ENCODE assay signal across 24 cellular contexts in genomic region chr15:77039817-77040216, GRCh38. TPM values are rescaled to one million over a fixed set of nuclear protein-coding genes. Genes with fewer than 3 reads are reported as not detected.
DNase-seq lines count a peak whose midpoint lies in the region; ATAC-seq and TF ChIP-seq lines count a peak whose summit lies in the region.
"Had no signal": no experiment of that assay in that cellular context is flagged by ENCODE, and none has a peak within 500 bp of the region (broad histone marks: within the 10 kb centered on the region; RNA-seq: fewer than 3 reads in every experiment).

No MANE protein-coding gene starts in this region.

- peaks cover 9% of the 10 kb centered on the region for H3K9me3 Mint-ChIP-seq in T-helper 1 cell treated with Interleukin-12 subunit alpha and Interleukin-12 subunit beta and Interleukin-4 antibody, amounts not matched to agents 30 μg/mL and 1 μg/mL, for 36 hours
- peaks cover 8% of the 10 kb centered on the region for H3K9me3 Mint-ChIP-seq in activated T-cell treated with anti-CD3 and anti-CD28 coated beads, Interleukin-2, amount 50 U/mL, for 24 hours
- no peaks in the 10 kb centered on the region for H3K9me3 Mint-ChIP-seq in natural killer cell
- H3K9me3 Mint-ChIP-seq in natural killer cell treated with Interleukin-12 subunit alpha and Interleukin-12 subunit beta and Interleukin-15 and Interleukin-18, amount 100 ng/mL, for 72 hours: no peaks in the 10 kb centered on the region

- intact Hi-C loops in natural killer cell (cut with micrococcal nuclease): loop anchor here (2.0 kb wide), 1 partner anchor 31 kb away; the partner anchor contains the start of gene TSPAN3

- in situ Hi-C loops in brain microvascular endothelial cell (cut with HindIII; ENCODE audit: low pct_ligation_motif_present, low sequenced_read_pairs): no loop called here

- TF ChIP-seq EP300 in tibial nerve (IDR thresholded peaks at IDR 0.05): no peak

- peaks cover 17% of the 10 kb centered on the region for H3K4me1 Mint-ChIP-seq in T-helper 1 cell treated with Interleukin-12 subunit alpha and Interleukin-12 subunit beta and Interleukin-4 antibody, amounts not matched to agents 30 μg/mL and 1 μg/mL, for 36 hours (ENCODE audit: low read depth)
- H3K4me1 Mint-ChIP-seq in activated T-cell treated with anti-CD3 and anti-CD28 coated beads, Interleukin-2, amount 50 U/mL, for 24 hours (ENCODE audit: low read depth): peaks cover 11% of the 10 kb centered on the region
- H3K4me1 Mint-ChIP-seq in natural killer cell: peaks cover 26 to 57% of the 10 kb centered on the region in 2 donors
- H3K4me1 Mint-ChIP-seq in natural killer cell treated with Interleukin-12 subunit alpha and Interleukin-12 subunit beta and Interleukin-15 and Interleukin-18, amount 100 ng/mL, for 72 hours (ENCODE audit: low read depth in 2 of 2): peaks cover 16 to 38% of the 10 kb centered on the region in 2 donors

- DNase-seq in T-helper 1 cell: no peak
- DNase-seq in activated T-cell treated with anti-CD3 and anti-CD28 coated beads, Interleukin-2, amount 50 U/mL, for 24 hours: peak; percentile 32
- DNase-seq in activated T-cell treated with anti-CD3 and anti-CD28 coated beads for 4 hours: no peak
- DNase-seq in natural killer cell: no peak
- no peak for DNase-seq in natural killer cell treated with Interleukin-12 subunit alpha and Interleukin-12 subunit beta and Interleukin-15 and Interleukin-18, amount 100 ng/mL, for 72 hours (ENCODE audit: low spot score)
- DNase-seq in brain microvascular endothelial cell: no peak
- DNase-seq in tibial nerve (ENCODE audit: low spot score in 2 of 2): no peak
- DNase-seq: ACHN, C1 segment of cervical spinal cord, EL, GF-D8, GOT3, HCEC 1CT, KG1, NCI-H1092, NCI-H1436, NCI-H187 treated with DMSO at 0.1 percent for 48 hours, NCI-H2107, NCI-H446 treated with DMSO at 0.1 percent for 48 hours, NCI-H526 treated with DMSO at 0.1 percent for 48 hours, OCI-M1 had no signal

- H3K27ac Mint-ChIP-seq in T-helper 1 cell treated with Interleukin-12 subunit alpha and Interleukin-12 subunit beta and Interleukin-4 antibody, amounts not matched to agents 30 μg/mL and 1 μg/mL, for 36 hours: peak overlapping the region; percentile 20
- peak overlapping the region; percentile 71 for H3K27ac Mint-ChIP-seq in activated T-cell treated with anti-CD3 and anti-CD28 coated beads, Interleukin-2, amount 50 U/mL, for 24 hours
- H3K27ac Mint-ChIP-seq in natural killer cell: peak overlapping the region; percentile 86 to 97
- H3K27ac Mint-ChIP-seq in natural killer cell treated with Interleukin-12 subunit alpha and Interleukin-12 subunit beta and Interleukin-15 and Interleukin-18, amount 100 ng/mL, for 72 hours: peak overlapping the region in 1 of 2 donors; percentile 77

- H3K36me3 ChIP-seq in brain microvascular endothelial cell (replicated peaks) (peaks cover 8% of the 10 kb centered on the region), tibial nerve (peaks cover 0 to 46% (median 0%) of the 10 kb centered on the region in 3 donors)

- TF ChIP-seq CTCF in natural killer cell (IDR thresholded peaks at IDR 0.05) (no peak), brain microvascular endothelial cell (IDR thresholded peaks at IDR 0.05; ENCODE audit: low read depth, low read length, missing control alignments) (no peak), tibial nerve (IDR thresholded peaks at IDR 0.05) (no peak)

- ATAC-seq in natural killer cell: no peak
- no peak for ATAC-seq in natural killer cell treated with Interleukin-12 subunit alpha and Interleukin-12 subunit beta and Interleukin-15 and Interleukin-18, amount 100 ng/mL, for 72 hours
- ATAC-seq: Right ventricle myocardium inferior had no signal

- H3K27me3 ChIP-seq in brain microvascular endothelial cell (replicated peaks) (no peaks in the 10 kb centered on the region), tibial nerve (no peaks in the 10 kb centered on the region)

- H3K4me3 ChIP-seq in brain microvascular endothelial cell (ENCODE audit: low read depth, low read length) (no peak overlapping the region), tibial nerve (no peak overlapping the region)

- H3K4me1 ChIP-seq in tibial nerve: peaks cover 0 to 31% (median 4%) of the 10 kb centered on the region in 4 donors

- no peaks in the 10 kb centered on the region for H3K27me3 Mint-ChIP-seq in T-helper 1 cell treated with Interleukin-12 subunit alpha and Interleukin-12 subunit beta and Interleukin-4 antibody, amounts not matched to agents 30 μg/mL and 1 μg/mL, for 36 hours (ENCODE audit: low read depth)
- H3K27me3 Mint-ChIP-seq in activated T-cell treated with anti-CD3 and anti-CD28 coated beads, Interleukin-2, amount 50 U/mL, for 24 hours: no peaks in the 10 kb centered on the region
- no peaks in the 10 kb centered on the region for H3K27me3 Mint-ChIP-seq in natural killer cell (ENCODE audit: low read depth in 2 of 2)
- H3K27me3 Mint-ChIP-seq in natural killer cell treated with Interleukin-12 subunit alpha and Interleukin-12 subunit beta and Interleukin-15 and Interleukin-18, amount 100 ng/mL, for 72 hours: no peaks in the 10 kb centered on the region

- H3K4me3 Mint-ChIP-seq in T-helper 1 cell treated with Interleukin-12 subunit alpha and Interleukin-12 subunit beta and Interleukin-4 antibody, amounts not matched to agents 30 μg/mL and 1 μg/mL, for 36 hours: no peak overlapping the region
- H3K4me3 Mint-ChIP-seq in activated T-cell treated with anti-CD3 and anti-CD28 coated beads, Interleukin-2, amount 50 U/mL, for 24 hours: no peak overlapping the region
- no peak overlapping the region for H3K4me3 Mint-ChIP-seq in natural killer cell
- no peak overlapping the region for H3K4me3 Mint-ChIP-seq in natural killer cell treated with Interleukin-12 subunit alpha and Interleukin-12 subunit beta and Interleukin-15 and Interleukin-18, amount 100 ng/mL, for 72 hours

- H3K9me3 ChIP-seq in tibial nerve: no peaks in the 10 kb centered on the region

- no peak for TF ChIP-seq POLR2A in tibial nerve (IDR thresholded peaks at IDR 0.05)

- 90% methylated on average over 5 of the region's 7 CpGs; no CpG with 5 or more reads in 1 of the 2 donors for WGBS in tibial nerve, 2 donors

- H3K27ac ChIP-seq in brain microvascular endothelial cell (no peak overlapping the region), tibial nerve (no peak overlapping the region)
- H3K27ac ChIP-seq: 22Rv1 had no signal

- peaks cover 67% of the 10 kb centered on the region for H3K36me3 Mint-ChIP-seq in T-helper 1 cell treated with Interleukin-12 subunit alpha and Interleukin-12 subunit beta and Interleukin-4 antibody, amounts not matched to agents 30 μg/mL and 1 μg/mL, for 36 hours (ENCODE audit: low read depth)
- H3K36me3 Mint-ChIP-seq in activated T-cell treated with anti-CD3 and anti-CD28 coated beads, Interleukin-2, amount 50 U/mL, for 24 hours (ENCODE audit: low read depth): peaks cover 87% of the 10 kb centered on the region
- peaks cover 4% of the 10 kb centered on the region for H3K36me3 Mint-ChIP-seq in natural killer cell
- H3K36me3 Mint-ChIP-seq in natural killer cell treated with Interleukin-12 subunit alpha and Interleukin-12 subunit beta and Interleukin-15 and Interleukin-18, amount 100 ng/mL, for 72 hours: peaks cover 6% of the 10 kb centered on the region

RNA-seq across cellular contexts. Expression of gene TSPAN3, which starts 31.1 kb away (rescaled TPM):
- total RNA-seq in natural killer cell: 10 to 100 TPM; 18.7 to 37.4 (median 29.9) TPM
- total RNA-seq in natural killer cell treated with Interleukin-12 subunit alpha and Interleukin-12 subunit beta and Interleukin-15 and Interleukin-18, amount 100 ng/mL, for 72 hours: 10 to 100 TPM; 49.3 to 54.9 TPM
- total RNA-seq in tibial nerve: 100 to 1,000 TPM; 155 to 229 (median 203) TPM

RNA-seq across cellular contexts. Expression of gene PSTPIP1, which starts 44.9 kb away (rescaled TPM):
- total RNA-seq in natural killer cell (100 to 1,000 TPM; 218 to 316 (median 228) TPM), tibial nerve (10 to 100 TPM; 13.6 to 54.6 (median 19.3) TPM)
- total RNA-seq in natural killer cell treated with Interleukin-12 subunit alpha and Interleukin-12 subunit beta and Interleukin-15 and Interleukin-18, amount 100 ng/mL, for 72 hours: 100 to 1,000 TPM; 161 to 167 TPM
